In genomic region chr20:64109390-64109747, GRCh38 we compare ENCODE assay signal across 22 cellular contexts. TPM values are rescaled to one million over a fixed set of nuclear protein-coding genes. Genes with fewer than 3 reads are reported as not detected.
DNase-seq lines count a peak whose midpoint lies in the region; ATAC-seq and TF ChIP-seq lines count a peak whose summit lies in the region.
"Had no signal": no experiment of that assay in that cellular context is flagged by ENCODE, and none has a peak within 500 bp of the region (broad histone marks: within the 10 kb centered on the region; RNA-seq: fewer than 3 reads in every experiment).

No MANE protein-coding gene starts in this region.

- peak; percentile 10 for DNase-seq in activated CD8-positive, alpha-beta memory T cell treated with anti-CD3 and anti-CD28 coated beads, Interleukin-2, amount 50 U/mL, for 4 hours
- no peak for DNase-seq in activated CD8-positive, alpha-beta memory T cell treated with anti-CD3 and anti-CD28 coated beads for 24 hours
- DNase-seq in chondrocyte (ENCODE audit: low spot score) (peak; percentile 57), sciatic nerve (ENCODE audit: low spot score) (peak; percentile 34), GM20000 (ENCODE audit: low spot score) (no peak), RKO (ENCODE audit: low spot score) (no peak)
- DNase-seq: 8988T; activated B cell treated with CpG ODN at 0.5 μM for 24 hours; AML-193; brain microvascular endothelial cell; COR-L47; cortex of kidney; DND-41; mucosa of descending colon; NCI-H1436 treated with DMSO at 0.1 percent for 48 hours; NCI-H524; stimulated activated CD4-positive, alpha-beta T cell treated with anti-CD3 and anti-CD28 coated beads, Interleukin-4, amount 100 ng/mL, for 4 hours; T-helper 9 cell had no signal

- H3K9me3 Mint-ChIP-seq in chondrocyte (ENCODE audit: low read depth): no peaks in the 10 kb centered on the region
- H3K9me3 Mint-ChIP-seq: activated B cell treated with CpG ODN at 0.5 μM for 24 hours, neural progenitor cell had no signal

- TF ChIP-seq CTCF in chondrocyte (IDR thresholded peaks at IDR 0.05) (no peak), GM20000 (IDR thresholded peaks at IDR 0.05; ENCODE audit: extremely low read depth, missing control alignments) (no peak)

- no peaks in the 10 kb centered on the region for H3K4me1 Mint-ChIP-seq in chondrocyte (ENCODE audit: low read depth)

- H3K36me3 Mint-ChIP-seq in chondrocyte (ENCODE audit: low read depth): no peaks in the 10 kb centered on the region
- H3K36me3 Mint-ChIP-seq: neural progenitor cell had no signal

- intact Hi-C loops in sciatic nerve (cut with DNase I): no loop called here

- no peak overlapping the region for H3K27ac Mint-ChIP-seq in chondrocyte (ENCODE audit: unreplicated experiment)
- H3K27ac Mint-ChIP-seq: activated B cell treated with CpG ODN at 0.5 μM for 24 hours; activated CD8-positive, alpha-beta T cell treated with anti-CD3 and anti-CD28 coated beads, Interleukin-2, amount 10 ng/mL, durations not matched to agents 7 days and 5 days; neural progenitor cell had no signal

- H3K27me3 Mint-ChIP-seq in chondrocyte (ENCODE audit: low read depth): peaks cover 13% of the 10 kb centered on the region
- H3K27me3 Mint-ChIP-seq: activated B cell treated with CpG ODN at 0.5 μM for 24 hours had no signal

- H3K4me3 Mint-ChIP-seq in chondrocyte (ENCODE audit: unreplicated experiment): no peak overlapping the region
- H3K4me3 Mint-ChIP-seq: activated B cell treated with CpG ODN at 0.5 μM for 24 hours; activated CD8-positive, alpha-beta T cell treated with anti-CD3 and anti-CD28 coated beads, Interleukin-2, amount 10 ng/mL, durations not matched to agents 7 days and 5 days; neural progenitor cell had no signal

- no peak for ATAC-seq in sciatic nerve
- ATAC-seq: activated CD8-positive, alpha-beta T cell treated with anti-CD3 and anti-CD28 coated beads, Interleukin-2, amount 10 ng/mL, durations not matched to agents 7 days and 5 days; mucosa of descending colon; psoas muscle had no signal

RNA-seq across cellular contexts. Expression of gene NPBWR2, which starts 2.0 kb away (rescaled TPM):
- total RNA-seq in chondrocyte (not detected in 3 replicates), sciatic nerve (not detected)
- total RNA-seq: activated B cell treated with CpG ODN at 0.5 μM for 24 hours; activated CD8-positive, alpha-beta T cell treated with anti-CD3 and anti-CD28 coated beads, Interleukin-2, amount 10 ng/mL, durations not matched to agents 7 days and 5 days; mucosa of descending colon; psoas muscle; ureter had no signal

RNA-seq across cellular contexts. Expression of gene LKAAEAR1, which starts 25.2 kb away (rescaled TPM):
- 0.55 to 1.4 TPM in 2 of 3 replicates, not detected in the other for total RNA-seq in chondrocyte
- total RNA-seq in sciatic nerve: not detected
- total RNA-seq: mucosa of descending colon, psoas muscle, ureter had no signal

RNA-seq across cellular contexts. Expression of gene OPRL1, which starts 29.5 kb away (rescaled TPM):
- 3.2 to 4.6 TPM (median 3.5 TPM) in 3 replicates for total RNA-seq in chondrocyte
- 1.0 TPM for total RNA-seq in sciatic nerve

RNA-seq across cellular contexts. Expression of gene RGS19, which starts 30.1 kb away (rescaled TPM):
- total RNA-seq in chondrocyte: 15.7 to 18.5 TPM (median 18.1 TPM) in 3 replicates
- 10.8 TPM for total RNA-seq in sciatic nerve

RNA-seq across cellular contexts. Expression of gene TCEA2, which starts 46.4 kb away (rescaled TPM):
- total RNA-seq in chondrocyte: 57.1 to 59.2 TPM (median 57.6 TPM) in 3 replicates
- total RNA-seq in sciatic nerve: 81.2 TPM

Comparison
In these comparisons a context has a peak if more than half of its experiments do, and no peak if none do; other contexts are left out.
1. DNase-seq: peak in activated CD8-positive, alpha-beta memory T cell treated with anti-CD3 and anti-CD28 coated beads, Interleukin-2, amount 50 U/mL, for 4 hours (single experiment), chondrocyte (single experiment) and sciatic nerve (single experiment); none in activated CD8-positive, alpha-beta memory T cell treated with anti-CD3 and anti-CD28 coated beads for 24 hours (single experiment), GM20000 (single experiment) and RKO (single experiment).